16 cellular contexts compared by ENCODE assay signal in genomic region chr20:44709797-44710196, GRCh38. TPM values are rescaled to one million over a fixed set of nuclear protein-coding genes. Genes with fewer than 3 reads are reported as not detected.
DNase-seq lines count a peak whose midpoint lies in the region; ATAC-seq lines count a peak whose summit lies in the region.
"Had no signal": no experiment of that assay in that cellular context is flagged by ENCODE, and none has a peak within 500 bp of the region (broad histone marks: within the 10 kb centered on the region; RNA-seq: fewer than 3 reads in every experiment).

No MANE protein-coding gene starts in this region.

- H3K4me1 ChIP-seq in right cardiac atrium (ENCODE audit: control insufficient read depth, insufficient read depth, low read length), result peaks cover 12% of the 10 kb centered on the region
- peaks cover 16% of the 10 kb centered on the region for H3K4me1 ChIP-seq in mesenchymal stem cell (ENCODE audit: control insufficient read depth, insufficient read depth, low read depth, low read length)

- H3K79me1 ChIP-seq in mesenchymal stem cell (replicated peaks; ENCODE audit: low read length, poor library complexity, severe bottlenecking), result no peaks in the 10 kb centered on the region

- H3K9me3 ChIP-seq in right cardiac atrium (ENCODE audit: control insufficient read depth, low read length) (no peaks in the 10 kb centered on the region), mesenchymal stem cell (ENCODE audit: control insufficient read depth, low read length) (no peaks in the 10 kb centered on the region)
- H3K9me3 ChIP-seq: BLaER1 had no signal

- H3K18ac ChIP-seq in mesenchymal stem cell (ENCODE audit: low read depth in 1 of 2, low read length in 2 of 2), result no peak overlapping the region

- H3K4ac ChIP-seq in mesenchymal stem cell (ENCODE audit: low read depth in 1 of 2, low read length in 2 of 2), result peak overlapping the region in 1 of 2 experiments; percentile 27

- no peak overlapping the region for H2BK15ac ChIP-seq in mesenchymal stem cell (ENCODE audit: low read depth, poor library complexity, severe bottlenecking)

- DNase-seq in right cardiac atrium (peak in 2 of 3 donors; percentile 31 to 50), left cardiac atrium (no peak), RPMI8226 (peak; percentile 61), mesenchymal stem cell (no peak), SW480 (ENCODE audit: low spot score) (no peak)
- DNase-seq in activated CD4-positive, alpha-beta T cell treated with anti-CD3 and anti-CD28 coated beads, Interleukin-2, amount 50 U/mL, for 4 hours, result no peak
- DNase-seq: 8988T; AML-193; CD4-positive, CD25-positive, alpha-beta regulatory T cell; GOT3; HCEC 1CT; HFFc6 had no signal

- ATAC-seq in right cardiac atrium, result no peak
- no peak for ATAC-seq in left cardiac atrium
- no peak for ATAC-seq in GM21825 (IDR thresholded peaks at IDR 0.05; ENCODE audit: unreplicated experiment)

- no peak overlapping the region for H3K4me2 ChIP-seq in mesenchymal stem cell (ENCODE audit: low read length, poor library complexity, severe bottlenecking)
- H3K4me2 ChIP-seq: BLaER1 had no signal

- no peak overlapping the region for H2BK120ac ChIP-seq in mesenchymal stem cell (ENCODE audit: low read depth, low read length)

- no peak overlapping the region for H4K91ac ChIP-seq in mesenchymal stem cell (ENCODE audit: low read length)

- peak overlapping the region; percentile 4 for H3K27ac ChIP-seq in right cardiac atrium (ENCODE audit: low read length)
- no peak overlapping the region for H3K27ac ChIP-seq in mesenchymal stem cell (ENCODE audit: low read length, poor library complexity, severe bottlenecking)
- H3K27ac ChIP-seq: BLaER1 had no signal

- intact Hi-C loops in right cardiac atrium (cut with DNase I) (no loop called here), left cardiac atrium (cut with DNase I) (no loop called here)

- H2AFZ ChIP-seq in mesenchymal stem cell (ENCODE audit: low read depth, low read length), result no peak overlapping the region

- H4K8ac ChIP-seq in mesenchymal stem cell (ENCODE audit: low read length), result no peak overlapping the region

- H3K23ac ChIP-seq in mesenchymal stem cell (ENCODE audit: low read length in 2 of 2), result no peak overlapping the region

- H3K27me3 ChIP-seq in right cardiac atrium (ENCODE audit: control insufficient read depth, insufficient read depth), result no peaks in the 10 kb centered on the region
- no peaks in the 10 kb centered on the region for H3K27me3 ChIP-seq in mesenchymal stem cell (ENCODE audit: control insufficient read depth in 1 of 2, insufficient read depth in 1 of 2, low read length in 2 of 2)
- H3K27me3 ChIP-seq: BLaER1 had no signal

- H2BK12ac ChIP-seq in mesenchymal stem cell (ENCODE audit: low read length in 2 of 2), result peak overlapping the region in 1 of 2 experiments; percentile 10

- peak overlapping the region; percentile 61 for H2AK5ac ChIP-seq in mesenchymal stem cell (ENCODE audit: low read length, severe bottlenecking)

- H3K4me3 ChIP-seq in right cardiac atrium (ENCODE audit: low read length) (no peak overlapping the region), mesenchymal stem cell (ENCODE audit: insufficient read depth in 1 of 2, low read depth in 1 of 2, low read length in 2 of 2) (no peak overlapping the region)
- H3K4me3 ChIP-seq: BLaER1 had no signal

- 93% methylated on average over 9 of the region's 9 CpGs for WGBS in right cardiac atrium
- 91% methylated on average over 9 of the region's 9 CpGs for WGBS in mesenchymal stem cell

- H3K36me3 ChIP-seq in mesenchymal stem cell (ENCODE audit: control insufficient read depth in 1 of 2, insufficient read depth in 2 of 2, low read depth in 1 of 2, low read length in 2 of 2), result no peaks in the 10 kb centered on the region
- H3K36me3 ChIP-seq: BLaER1 had no signal

- no peak overlapping the region for H2BK5ac ChIP-seq in mesenchymal stem cell (ENCODE audit: low read depth, low read length, poor library complexity, severe bottlenecking)

- H3K9ac ChIP-seq in mesenchymal stem cell (ENCODE audit: low read length), result no peak overlapping the region
- H3K9ac ChIP-seq: BLaER1 had no signal

- no peak overlapping the region for H3K14ac ChIP-seq in mesenchymal stem cell (ENCODE audit: low read length in 2 of 2)

RNA-seq across cellular contexts. Expression of gene CCN5, which starts 5.4 kb away (rescaled TPM):
- total RNA-seq in right cardiac atrium (100 to 1,000 TPM in 1 of 4 donors, 10 to 100 TPM in 3; 85.2 to 292 (median 98.2) TPM), left cardiac atrium (10 to 100 TPM; 25.1 to 63.6 TPM)
- polyA plus RNA-seq in right cardiac atrium, result 102 TPM
- 0.10 TPM for polyA plus RNA-seq in mesenchymal stem cell (2013, experiment 1 of 2)
- 0.07 TPM for polyA plus RNA-seq in mesenchymal stem cell (2013, experiment 2 of 2)
- total RNA-seq: CD4-positive, CD25-positive, alpha-beta regulatory T cell; Daoy; HT1080 had no signal
- polyA plus RNA-seq: CD4-positive, CD25-positive, alpha-beta regulatory T cell had no signal

RNA-seq across cellular contexts. Expression of gene KCNK15, which starts 35.9 kb away (rescaled TPM):
- total RNA-seq in right cardiac atrium (1 to 10 TPM in 3 of 4 donors, under 1 TPM in 1; 0.65 to 1.3 (median 1.1) TPM), left cardiac atrium (1 to 10 TPM; 2.2 to 2.6 TPM)
- polyA plus RNA-seq in right cardiac atrium, result 0.70 TPM
- polyA plus RNA-seq in mesenchymal stem cell (2013, experiment 1 of 2), result not detected
- polyA plus RNA-seq in mesenchymal stem cell (2013, experiment 2 of 2), result not detected
- total RNA-seq: CD4-positive, CD25-positive, alpha-beta regulatory T cell; Daoy; HT1080 had no signal
- polyA plus RNA-seq: CD4-positive, CD25-positive, alpha-beta regulatory T cell had no signal

RNA-seq across cellular contexts. Expression of gene ADA, which starts 58.3 kb away (rescaled TPM):
- total RNA-seq in right cardiac atrium (10 to 100 TPM; 11.6 to 22.8 (median 12.4) TPM), left cardiac atrium (10 to 100 TPM; 11.3 to 12.2 TPM)
- polyA plus RNA-seq in right cardiac atrium, result 12.4 TPM
- 13.9 TPM for polyA plus RNA-seq in mesenchymal stem cell (2013, experiment 1 of 2)
- polyA plus RNA-seq in mesenchymal stem cell (2013, experiment 2 of 2), result 14.1 TPM

Comparison
In these comparisons a context has a peak if more than half of its experiments do, and no peak if none do; other contexts are left out.
1. DNase-seq: peak in right cardiac atrium (2 of 3) and RPMI8226 (single experiment); none in left cardiac atrium (single experiment), mesenchymal stem cell (single experiment), SW480 (single experiment) and activated CD4-positive, alpha-beta T cell treated with anti-CD3 and anti-CD28 coated beads, Interleukin-2, amount 50 U/mL, for 4 hours (0 of 2).